In the genomic region with DNA sequence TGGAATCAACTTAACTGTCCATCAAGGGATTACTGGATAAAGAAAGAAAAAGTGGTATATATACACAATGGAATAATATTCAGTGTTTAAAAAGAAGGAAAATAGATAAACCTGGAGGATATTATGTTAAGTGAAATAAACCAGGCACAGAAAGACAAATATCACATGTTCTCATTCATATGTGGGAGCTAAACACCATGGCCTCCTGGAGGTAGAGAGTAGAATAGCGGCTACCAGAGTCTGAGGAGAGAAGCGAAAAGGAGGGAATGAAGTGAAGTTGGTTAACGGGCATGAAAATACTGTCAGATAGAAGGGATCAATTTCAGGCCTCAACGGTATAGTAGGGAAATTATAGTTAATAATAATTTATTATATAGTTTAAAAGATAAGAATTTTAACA, we compare ENCODE assay signal across 11 cellular contexts.
DNase-seq lines count a peak whose midpoint lies in the region; ATAC-seq and TF ChIP-seq lines count a peak whose summit lies in the region.
"Had no signal": no experiment of that assay in that cellular context is flagged by ENCODE, and none has a peak within 500 bp of the region (broad histone marks: within the 10 kb centered on the region; RNA-seq: fewer than 3 reads in every experiment).

No MANE protein-coding gene starts in this region.

- no peak for TF ChIP-seq POLR2A in transverse colon (IDR thresholded peaks at IDR 0.05)

- WGBS in transverse colon (ENCODE audit: low coverage in 1 of 2), 2 donors: 56 to 65% methylated on average over 4 of the region's 4 CpGs

- no peak overlapping the region for H3K27ac Mint-ChIP-seq in activated CD8-positive, alpha-beta memory T cell treated with anti-CD3 and anti-CD28 coated beads, Interleukin-2, amount 10 ng/mL, durations not matched to agents 7 days and 5 days

- H3K9me3 Mint-ChIP-seq in activated CD8-positive, alpha-beta memory T cell treated with anti-CD3 and anti-CD28 coated beads, Interleukin-2, amount 10 ng/mL, durations not matched to agents 7 days and 5 days (ENCODE audit: low read depth): no peaks in the 10 kb centered on the region

- peak; percentile 53; the same call in 1 of the 2 replicates for TF ChIP-seq CTCF in VCaP (conservative IDR thresholded peaks at IDR 0.05)
- peak in 4 of 5 experiments; percentile 10 to 36 (median 24) for TF ChIP-seq CTCF in transverse colon (IDR thresholded peaks at IDR 0.05)

- H3K27me3 Mint-ChIP-seq in activated CD8-positive, alpha-beta memory T cell treated with anti-CD3 and anti-CD28 coated beads, Interleukin-2, amount 10 ng/mL, durations not matched to agents 7 days and 5 days: peaks cover 10% of the 10 kb centered on the region

- no peak overlapping the region for H3K4me3 ChIP-seq in transverse colon

- H3K4me1 ChIP-seq in transverse colon: no peaks in the 10 kb centered on the region

- in situ Hi-C loops in transverse colon (cut with MboI; ENCODE audit: low pct_ligation_motif_present in 1 of 4, low pct_unique_long_range_greater_than_20kb in 1 of 4, low sequenced_read_pairs in 3 of 4): no loop called here

- CTCF ChIA-PET in activated CD8-positive, alpha-beta memory T cell treated with anti-CD3 and anti-CD28 coated beads, Interleukin-2, amount 10 ng/mL, durations not matched to agents 7 days and 5 days (lab: Charles Lee): no interaction called here

- no peaks in the 10 kb centered on the region for H3K36me3 Mint-ChIP-seq in activated CD8-positive, alpha-beta memory T cell treated with anti-CD3 and anti-CD28 coated beads, Interleukin-2, amount 10 ng/mL, durations not matched to agents 7 days and 5 days

- no peaks in the 10 kb centered on the region for H3K27me3 ChIP-seq in transverse colon

- no peaks in the 10 kb centered on the region for H3K4me1 Mint-ChIP-seq in activated CD8-positive, alpha-beta memory T cell treated with anti-CD3 and anti-CD28 coated beads, Interleukin-2, amount 10 ng/mL, durations not matched to agents 7 days and 5 days

- no peaks in the 10 kb centered on the region for H3K36me3 ChIP-seq in transverse colon

- no peak overlapping the region for H3K27ac ChIP-seq in VCaP
- no peak overlapping the region for H3K27ac ChIP-seq in transverse colon

- H3K9me3 ChIP-seq in transverse colon: no peaks in the 10 kb centered on the region

- ATAC-seq in activated CD8-positive, alpha-beta memory T cell treated with anti-CD3 and anti-CD28 coated beads, Interleukin-2, amount 10 ng/mL, durations not matched to agents 7 days and 5 days: peak; percentile 36
- ATAC-seq in HG03175 (IDR thresholded peaks at IDR 0.05; ENCODE audit: unreplicated experiment): peak; percentile 77

- no peak for TF ChIP-seq EP300 in transverse colon (IDR thresholded peaks at IDR 0.05; ENCODE audit: low read depth)

- H3K4me3 Mint-ChIP-seq in activated CD8-positive, alpha-beta memory T cell treated with anti-CD3 and anti-CD28 coated beads, Interleukin-2, amount 10 ng/mL, durations not matched to agents 7 days and 5 days: no peak overlapping the region

- intact Hi-C loops in transverse colon (cut with DNase I; ENCODE audit: low total_unique reads): no loop called here

- no peak for DNase-seq in activated CD8-positive, alpha-beta memory T cell treated with anti-CD3 and anti-CD28 coated beads, Interleukin-2, amount 10 ng/mL, durations not matched to agents 7 days and 5 days
- no peak for DNase-seq in activated CD8-positive, alpha-beta memory T cell treated with anti-CD3 and anti-CD28 coated beads, Interleukin-2, amount 50 U/mL, for 48 hours
- no peak for DNase-seq in transverse colon
- no peak for DNase-seq in activated gamma-delta T cell treated with Interleukin-2 at 50 U/mL for 16 hours
- no peak for DNase-seq in NCI-H2107 treated with DMSO at 0.1 percent for 48 hours (lab: John Stamatoyannopoulos, UW; ENCODE audit: unreplicated experiment)
- DNase-seq in T-helper 1 cell: no peak
- DNase-seq: kidney; NCI-H510A; stimulated activated CD4-positive, alpha-beta T cell treated with anti-CD3 and anti-CD28 coated beads, Interleukin-1b, Interleukin-23, amount 100 ng/mL, for 48 hours had no signal
